In the genomic region with DNA sequence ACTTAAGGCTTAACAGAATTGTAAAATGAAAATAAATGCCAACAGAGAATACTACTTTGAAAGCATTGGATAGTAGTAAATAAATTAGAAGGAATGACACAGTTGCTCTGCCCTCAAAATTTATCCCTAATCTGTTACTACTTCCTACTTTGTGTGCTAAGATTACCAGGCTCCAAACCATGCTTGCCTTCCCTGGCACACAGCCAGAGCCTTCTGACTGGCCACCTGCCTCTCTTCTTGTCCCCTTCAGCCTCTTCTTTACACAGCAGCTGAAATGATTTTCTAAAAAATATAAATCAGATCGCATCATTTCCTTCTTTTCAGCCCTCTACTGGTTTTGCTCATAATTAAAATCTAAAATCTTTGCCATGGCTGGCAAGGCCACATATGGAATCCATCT, we compare ENCODE assay signal across 19 cellular contexts.
DNase-seq lines count a peak whose midpoint lies in the region; ATAC-seq, FAIRE-seq and TF ChIP-seq lines count a peak whose summit lies in the region.
"Had no signal": no experiment of that assay in that cellular context is flagged by ENCODE, and none has a peak within 500 bp of the region (broad histone marks: within the 10 kb centered on the region; RNA-seq: fewer than 3 reads in every experiment).

No MANE protein-coding gene starts in this region.

- H3K36me3 ChIP-seq in pancreas = no peaks in the 10 kb centered on the region
- H3K36me3 ChIP-seq: SJSA1 had no signal

- DNase-seq in NCI-H146 (lab: John Stamatoyannopoulos, UW) (peak; percentile 43), NCI-H146 treated with DMSO at 0.1 percent for 48 hours (lab: John Stamatoyannopoulos, UW; ENCODE audit: unreplicated experiment) (no peak), NCI-H2171 (lab: John Stamatoyannopoulos, UW) (peak; percentile 8), pancreas (peak in 5 of 6 donors; percentile 2 to 73 (median 47)), NCI-H2081 treated with DMSO at 0.1 percent for 48 hours (lab: John Stamatoyannopoulos, UW) (no peak)
- no peak for DNase-seq in activated T-cell treated with anti-CD3 and anti-CD28 coated beads, Interleukin-2, amount 50 U/mL, for 72 hours
- DNase-seq: activated CD4-positive, alpha-beta T cell treated with anti-CD3 and anti-CD28 coated beads, Interleukin-2, amount 50 U/mL, for 4 hours; CD8-positive, alpha-beta memory T cell; central memory CD4-positive, alpha-beta T cell; foreskin keratinocyte; IMR-90; naive B cell; NCI-H1048; stimulated activated naive CD8-positive, alpha-beta T cell treated with anti-CD3 and anti-CD28 coated beads, Interleukin-15, amount 100 ng/mL, for 72 hours had no signal

- H3K4me3 ChIP-seq in pancreas = no peak overlapping the region
- H3K4me3 ChIP-seq: lung, SJSA1 had no signal

- H3K9me3 Mint-ChIP-seq in activated T-cell treated with anti-CD3 and anti-CD28 coated beads, Interleukin-2, amount 50 U/mL, for 72 hours = peaks cover 2 to 3% of the 10 kb centered on the region in 2 donors

- no peak for TF ChIP-seq CTCF in pancreas (IDR thresholded peaks at IDR 0.05)

- H3K9me3 ChIP-seq in pancreas = no peaks in the 10 kb centered on the region
- H3K9me3 ChIP-seq: SJSA1 had no signal

- no peak overlapping the region for H3K27ac Mint-ChIP-seq in activated T-cell treated with anti-CD3 and anti-CD28 coated beads, Interleukin-2, amount 50 U/mL, for 72 hours
- H3K27ac Mint-ChIP-seq: CD8-positive, alpha-beta memory T cell; naive B cell; stimulated activated naive CD8-positive, alpha-beta T cell treated with anti-CD3 and anti-CD28 coated beads, Interleukin-15, amount 100 ng/mL, for 72 hours had no signal

- no peak; the same call in 2 of the 3 replicates for ATAC-seq in SK-N-SH treated with all-trans-retinoic acid at 6 μM for 48 hours
- peak in 3 of 4 donors; percentile 25 to 42 (median 32) for ATAC-seq in pancreas
- ATAC-seq in HG03565 (IDR thresholded peaks at IDR 0.05; ENCODE audit: unreplicated experiment) = no peak
- ATAC-seq in activated T-cell treated with anti-CD3 and anti-CD28 coated beads, Interleukin-2, amount 50 U/mL, for 72 hours (replicated peaks in 1 of 2) = no peak
- ATAC-seq: foreskin keratinocyte; stimulated activated naive CD8-positive, alpha-beta T cell treated with anti-CD3 and anti-CD28 coated beads, Interleukin-15, amount 100 ng/mL, for 72 hours had no signal

- no peak overlapping the region for H3K4me3 Mint-ChIP-seq in activated T-cell treated with anti-CD3 and anti-CD28 coated beads, Interleukin-2, amount 50 U/mL, for 72 hours
- H3K4me3 Mint-ChIP-seq: CD8-positive, alpha-beta memory T cell; naive B cell; stimulated activated naive CD8-positive, alpha-beta T cell treated with anti-CD3 and anti-CD28 coated beads, Interleukin-15, amount 100 ng/mL, for 72 hours had no signal

- intact Hi-C loops in pancreas (cut with DNase I) = no loop called here

- no peaks in the 10 kb centered on the region for H3K27me3 Mint-ChIP-seq in activated T-cell treated with anti-CD3 and anti-CD28 coated beads, Interleukin-2, amount 50 U/mL, for 72 hours (ENCODE audit: low read depth)
- H3K27me3 Mint-ChIP-seq: CD8-positive, alpha-beta memory T cell; naive B cell; stimulated activated naive CD8-positive, alpha-beta T cell treated with anti-CD3 and anti-CD28 coated beads, Interleukin-15, amount 100 ng/mL, for 72 hours had no signal

- H3K4me1 Mint-ChIP-seq in activated T-cell treated with anti-CD3 and anti-CD28 coated beads, Interleukin-2, amount 50 U/mL, for 72 hours (ENCODE audit: low read depth) = no peaks in the 10 kb centered on the region
- H3K4me1 Mint-ChIP-seq: CD8-positive, alpha-beta memory T cell; naive B cell; stimulated activated naive CD8-positive, alpha-beta T cell treated with anti-CD3 and anti-CD28 coated beads, Interleukin-15, amount 100 ng/mL, for 72 hours had no signal

- H3K36me3 Mint-ChIP-seq in activated T-cell treated with anti-CD3 and anti-CD28 coated beads, Interleukin-2, amount 50 U/mL, for 72 hours (ENCODE audit: insufficient read depth in 2 of 2) = peaks cover 0 to 2% of the 10 kb centered on the region in 2 donors
- H3K36me3 Mint-ChIP-seq: CD8-positive, alpha-beta memory T cell; naive B cell had no signal

- H3K4me1 ChIP-seq in pancreas = peaks cover 4 to 6% (median 4%) of the 10 kb centered on the region in 3 donors
- H3K4me1 ChIP-seq: SJSA1 had no signal

- no peak overlapping the region for H3K27ac ChIP-seq in pancreas
- H3K27ac ChIP-seq: foreskin keratinocyte, SJSA1 had no signal

- 86 to 90% methylated on average over 1 of the region's 1 CpG for WGBS in pancreas, 2 donors

- no peak for FAIRE-seq in pancreas (lab: Jason Lieb, UNC)
- FAIRE-seq: urothelium cell line had no signal

- no peaks in the 10 kb centered on the region for H3K27me3 ChIP-seq in pancreas
- H3K27me3 ChIP-seq: foreskin keratinocyte, SJSA1 had no signal

TF ChIP-seq in SK-N-SH treated with all-trans-retinoic acid at 6 μM for 48 hours, 23 proteins besides CTCF, POLR2A, EP300 and RAD21:
- peak; percentile 24; the same call in 1 of the 2 replicates for TF ChIP-seq TCF4 (CRISPR knock-in tag; IDR thresholded peaks at IDR 0.05; ENCODE audit: borderline replicate concordance)
- TF ChIP-seq GLIS3 (CRISPR knock-in tag; IDR thresholded peaks at IDR 0.05) = no peak

Comparison
In these comparisons a context has a peak if more than half of its experiments do, and no peak if none do; other contexts are left out.
1. DNase-seq: peak in NCI-H146 (single experiment), NCI-H2171 (single experiment) and pancreas (5 of 6); none in NCI-H146 treated with DMSO at 0.1 percent for 48 hours (single experiment), activated T-cell treated with anti-CD3 and anti-CD28 coated beads, Interleukin-2, amount 50 U/mL, for 72 hours (0 of 2) and NCI-H2081 treated with DMSO at 0.1 percent for 48 hours (single experiment).
2. ATAC-seq: peak in pancreas (3 of 4); none in SK-N-SH treated with all-trans-retinoic acid at 6 μM for 48 hours (single experiment), HG03565 (single experiment) and activated T-cell treated with anti-CD3 and anti-CD28 coated beads, Interleukin-2, amount 50 U/mL, for 72 hours (0 of 2).